In the genomic region with DNA sequence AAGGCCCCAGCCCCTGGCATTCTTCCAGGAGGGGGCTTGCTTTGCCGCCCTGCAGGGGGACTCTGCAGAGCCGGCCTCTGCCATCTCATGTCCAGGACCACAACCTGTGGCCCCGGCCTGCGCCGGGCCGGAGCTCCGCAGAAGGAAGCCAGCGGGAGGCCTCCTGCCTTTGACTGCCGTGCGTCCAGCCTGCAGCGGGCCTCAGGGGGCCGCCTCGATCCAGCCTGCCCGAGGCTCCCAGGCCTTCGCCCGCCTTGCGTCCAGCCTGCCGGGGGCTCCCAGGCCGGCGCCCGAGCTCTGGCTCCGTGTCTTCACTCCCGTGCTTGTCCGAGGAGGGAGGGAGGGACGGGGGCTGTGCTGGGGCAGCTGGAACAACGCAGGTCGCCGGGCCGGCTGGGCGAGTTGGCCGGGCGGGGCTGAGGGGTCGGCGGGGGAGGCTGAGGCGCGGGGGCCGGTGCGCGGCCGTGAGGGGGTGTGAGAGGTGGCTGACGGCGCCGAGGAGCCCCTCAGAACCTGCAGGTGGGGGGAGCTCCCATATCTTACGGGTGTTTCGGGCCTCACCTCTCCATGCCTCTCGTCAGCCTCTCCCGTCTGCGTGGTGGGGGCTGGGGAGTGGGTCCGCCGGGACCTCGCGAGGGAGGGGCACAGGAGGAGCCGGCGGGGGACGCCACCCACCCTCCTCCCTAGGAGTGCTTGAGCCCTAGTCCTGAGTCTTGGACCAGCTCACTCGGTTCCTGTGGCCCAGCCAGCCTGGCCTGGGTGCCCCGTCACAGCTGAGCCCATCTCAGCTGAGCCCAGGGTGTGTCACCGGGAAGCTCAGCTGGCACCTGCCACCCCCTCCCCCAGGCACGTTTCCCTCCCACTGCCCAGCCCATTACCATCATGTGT, we compare ENCODE assay signal across 16 cellular contexts. TPM values are rescaled to one million over a fixed set of nuclear protein-coding genes. Genes with fewer than 3 reads are reported as not detected.
DNase-seq lines count a peak whose midpoint lies in the region; ATAC-seq and TF ChIP-seq lines count a peak whose summit lies in the region.
"Had no signal": no experiment of that assay in that cellular context is flagged by ENCODE, and none has a peak within 500 bp of the region (broad histone marks: within the 10 kb centered on the region; RNA-seq: fewer than 3 reads in every experiment).

No MANE protein-coding gene starts in this region.

- H3K79me2 ChIP-seq in neural progenitor cell (ENCODE audit: low read depth) = peaks cover 9% of the 10 kb centered on the region

- H3K9me3 Mint-ChIP-seq in Caco-2 (ENCODE audit: unreplicated experiment) (no peaks in the 10 kb centered on the region), neural progenitor cell (no peaks in the 10 kb centered on the region)
- H3K9me3 Mint-ChIP-seq: activated naive CD4-positive, alpha-beta T cell treated with anti-CD3 and anti-CD28 coated beads, Interleukin-2, amount 10 ng/mL, durations not matched to agents 7 days and 5 days; T-helper 2 cell treated with Interferon-gamma antibody and Interleukin-4, amounts not matched to agents 5 μg/mL and 100 μg/mL, for 36 hours had no signal

- BruUV-seq in Caco-2 (replicated peaks; lab: Mats Ljungman, UMichigan) = no TSS peak

- no peak for TF ChIP-seq POLR2A in gastrocnemius medialis (IDR thresholded peaks at IDR 0.05)

- H2AFZ ChIP-seq in neural progenitor cell (replicated peaks) = no peak overlapping the region
- H2AFZ ChIP-seq: GM23248 had no signal

- peaks cover 38% of the 10 kb centered on the region for H3K4me1 ChIP-seq in Caco-2
- H3K4me1 ChIP-seq in neural progenitor cell = peaks cover 62% of the 10 kb centered on the region
- peaks cover 0 to 47% (median 28%) of the 10 kb centered on the region in 4 donors for H3K4me1 ChIP-seq in tibial artery
- peaks cover 14 to 20% of the 10 kb centered on the region in 2 donors for H3K4me1 ChIP-seq in gastrocnemius medialis

- no peaks in the 10 kb centered on the region for H3K27me3 Mint-ChIP-seq in Caco-2 (ENCODE audit: insufficient read depth, unreplicated experiment)
- peaks cover 7% of the 10 kb centered on the region for H3K27me3 Mint-ChIP-seq in neural progenitor cell (ENCODE audit: insufficient read depth, low read depth)

- H4K20me1 ChIP-seq in neural progenitor cell (ENCODE audit: low read depth) = peaks cover 89% of the 10 kb centered on the region

- H3K27me3 ChIP-seq in Caco-2 (replicated peaks; ENCODE audit: control insufficient read depth, insufficient read depth, low read length) (no peaks in the 10 kb centered on the region), neural progenitor cell (peaks cover 36% of the 10 kb centered on the region), tibial artery (no peaks in the 10 kb centered on the region), gastrocnemius medialis (no peaks in the 10 kb centered on the region)

- H3K4me3 Mint-ChIP-seq in Caco-2 (ENCODE audit: unreplicated experiment) (peak overlapping the region; percentile 16), neural progenitor cell (peak overlapping the region; percentile 58)
- H3K4me3 Mint-ChIP-seq: activated naive CD4-positive, alpha-beta T cell treated with anti-CD3 and anti-CD28 coated beads, Interleukin-2, amount 10 ng/mL, durations not matched to agents 7 days and 5 days; T-helper 2 cell treated with Interferon-gamma antibody and Interleukin-4, amounts not matched to agents 5 μg/mL and 100 μg/mL, for 36 hours had no signal

- peaks cover 22% of the 10 kb centered on the region for H3F3A ChIP-seq in neural progenitor cell (ENCODE audit: low read depth)

- no peak overlapping the region for H3K27ac Mint-ChIP-seq in Caco-2 (ENCODE audit: unreplicated experiment)
- H3K27ac Mint-ChIP-seq in neural progenitor cell = no peak overlapping the region
- H3K27ac Mint-ChIP-seq: activated naive CD4-positive, alpha-beta T cell treated with anti-CD3 and anti-CD28 coated beads, Interleukin-2, amount 10 ng/mL, durations not matched to agents 7 days and 5 days; T-helper 2 cell treated with Interferon-gamma antibody and Interleukin-4, amounts not matched to agents 5 μg/mL and 100 μg/mL, for 36 hours had no signal

- no peak overlapping the region for H3K4me3 ChIP-seq in Caco-2 (ENCODE audit: low read depth, low read length)
- peak overlapping the region; percentile 35 for H3K4me3 ChIP-seq in neural progenitor cell
- no peak overlapping the region for H3K4me3 ChIP-seq in tibial artery
- no peak overlapping the region for H3K4me3 ChIP-seq in gastrocnemius medialis
- H3K4me3 ChIP-seq: GM23248 had no signal

- no peak overlapping the region for H3K9ac ChIP-seq in neural progenitor cell
- H3K9ac ChIP-seq: GM23248 had no signal

- POLR2A ChIA-PET in Caco-2 (lab: Charles Lee) = no interaction called here

- CTCF ChIA-PET in Caco-2 (lab: Charles Lee) = no interaction called here

- H3K4me1 Mint-ChIP-seq in Caco-2 (ENCODE audit: low read depth, unreplicated experiment) (no peaks in the 10 kb centered on the region), neural progenitor cell (peaks cover 30% of the 10 kb centered on the region)

- in situ Hi-C loops in gastrocnemius medialis (cut with MboI; ENCODE audit: low sequenced_read_pairs in 4 of 4) = no loop called here

- intact Hi-C loops in Caco-2 (cut with micrococcal nuclease; ENCODE audit: unreplicated experiment) (no loop called here), left ventricle myocardium superior (cut with micrococcal nuclease) (no loop called here), tibial artery (cut with DNase I; ENCODE audit: low total_unique reads) (loop anchor here (10.0 kb wide), 1 partner anchor 99 kb away; the partner anchor contains the start of gene ANKMY1), gastrocnemius medialis (cut with DNase I; ENCODE audit: low total_unique reads) (no loop called here)

- H3K36me3 ChIP-seq in Caco-2 (ENCODE audit: control insufficient read depth, insufficient read depth, low read length) (no peaks in the 10 kb centered on the region), neural progenitor cell (no peaks in the 10 kb centered on the region), tibial artery (peaks cover 0 to 19% (median 0%) of the 10 kb centered on the region in 3 donors), gastrocnemius medialis (peaks cover 0 to 5% of the 10 kb centered on the region in 2 donors)

- ATAC-seq in left ventricle myocardium superior = peak; percentile 2
- ATAC-seq in gastrocnemius medialis = no peak

- DNase-seq in Caco-2 = no peak
- DNase-seq in left ventricle myocardium superior = peak; percentile 45
- DNase-seq in neural progenitor cell (ENCODE audit: low spot score) = peak; percentile 68
- DNase-seq in superior temporal gyrus (ENCODE audit: extremely low spot score) = no peak
- no peak for DNase-seq in tibial artery
- no peak for DNase-seq in GM10266 (ENCODE audit: extremely low spot score)
- DNase-seq in gastrocnemius medialis = no peak
- DNase-seq: activated CD8-positive, alpha-beta memory T cell treated with anti-CD3 and anti-CD28 coated beads for 24 hours; activated naive CD4-positive, alpha-beta T cell treated with anti-CD3 and anti-CD28 coated beads, Interleukin-2, amount 10 ng/mL, durations not matched to agents 7 days and 5 days; DMS79; GM23248; NCI-H1105 treated with DMSO at 0.1 percent for 48 hours; NCI-H510A; stimulated activated CD4-positive, alpha-beta T cell treated with anti-CD3 and anti-CD28 coated beads, Interleukin-12 subunit alpha, Interleukin-12 subunit beta, amount 100 ng/mL, for 4 hours had no signal

- peak overlapping the region; percentile 95 for H3K4me2 ChIP-seq in neural progenitor cell

- H3K9me3 ChIP-seq in Caco-2 (no peaks in the 10 kb centered on the region), neural progenitor cell (ENCODE audit: low read depth) (no peaks in the 10 kb centered on the region), tibial artery (no peaks in the 10 kb centered on the region), gastrocnemius medialis (no peaks in the 10 kb centered on the region)

- H3K27ac ChIP-seq in VCaP = peak overlapping the region; percentile 78
- no peak overlapping the region for H3K27ac ChIP-seq in neural progenitor cell
- no peak overlapping the region for H3K27ac ChIP-seq in tibial artery
- peak overlapping the region in 2 of 4 donors; percentile 9 to 20 for H3K27ac ChIP-seq in gastrocnemius medialis
- H3K27ac ChIP-seq: GM23248 had no signal

- TF ChIP-seq CTCF in Caco-2 (IDR thresholded peaks at IDR 0.05; ENCODE audit: insufficient read depth in 1 of 2, low read depth in 1 of 2, low read length in 1 of 2, severe bottlenecking in 1 of 2, unreplicated experiment in 1 of 2) (no peak), VCaP (conservative IDR thresholded peaks at IDR 0.05) (no peak), neural progenitor cell (IDR thresholded peaks at IDR 0.05) (no peak), tibial artery (IDR thresholded peaks at IDR 0.05) (no peak), GM10266 (IDR thresholded peaks at IDR 0.05; ENCODE audit: control insufficient read depth, insufficient read depth, low read depth, missing control alignments) (no peak), gastrocnemius medialis (IDR thresholded peaks at IDR 0.05 in 4 of 5, conservative IDR thresholded peaks at IDR 0.05 in 1 of 5) (no peak)

- H3K36me3 Mint-ChIP-seq in Caco-2 (ENCODE audit: insufficient read depth, unreplicated experiment) = peaks cover 14% of the 10 kb centered on the region
- H3K36me3 Mint-ChIP-seq in neural progenitor cell = no peaks in the 10 kb centered on the region
- H3K36me3 Mint-ChIP-seq: activated naive CD4-positive, alpha-beta T cell treated with anti-CD3 and anti-CD28 coated beads, Interleukin-2, amount 10 ng/mL, durations not matched to agents 7 days and 5 days had no signal

RNA-seq across cellular contexts. Expression of gene GPC1, which starts 20.5 kb away (rescaled TPM):
- total RNA-seq in Caco-2 (2022) (39.9 and 45.2 TPM in 2 replicates), left ventricle myocardium superior (177 TPM), neural progenitor cell (ENCODE audit: low replicate concordance) (14.2 and 65.0 TPM in 2 replicates), gastrocnemius medialis (100 to 1,000 TPM; 112 to 188 (median 180) TPM)

Comparison
In these comparisons a context has a peak if more than half of its experiments do, and no peak if none do; other contexts are left out.
1. DNase-seq: peak in left ventricle myocardium superior (single experiment) and neural progenitor cell (single experiment); none in Caco-2 (0 of 2), superior temporal gyrus (single experiment), tibial artery (0 of 2), GM10266 (single experiment) and gastrocnemius medialis (0 of 2).